2 cellular contexts compared by ENCODE assay signal in genomic region chr15:44381223-44381622, GRCh38.
TF ChIP-seq lines count a peak whose summit lies in the region.

No MANE protein-coding gene starts in this region.

TF ChIP-seq in IMR-90, 13 proteins besides CTCF, POLR2A, EP300 and RAD21:
- TF ChIP-seq, protein P1, sequence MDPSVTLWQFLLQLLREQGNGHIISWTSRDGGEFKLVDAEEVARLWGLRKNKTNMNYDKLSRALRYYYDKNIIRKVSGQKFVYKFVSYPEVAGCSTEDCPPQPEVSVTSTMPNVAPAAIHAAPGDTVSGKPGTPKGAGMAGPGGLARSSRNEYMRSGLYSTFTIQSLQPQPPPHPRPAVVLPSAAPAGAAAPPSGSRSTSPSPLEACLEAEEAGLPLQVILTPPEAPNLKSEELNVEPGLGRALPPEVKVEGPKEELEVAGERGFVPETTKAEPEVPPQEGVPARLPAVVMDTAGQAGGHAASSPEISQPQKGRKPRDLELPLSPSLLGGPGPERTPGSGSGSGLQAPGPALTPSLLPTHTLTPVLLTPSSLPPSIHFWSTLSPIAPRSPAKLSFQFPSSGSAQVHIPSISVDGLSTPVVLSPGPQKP (IDR thresholded peaks at IDR 0.05; ENCODE audit: borderline replicate concordance, low read depth, low read length): no peak
- TF ChIP-seq CEBPB (IDR thresholded peaks at IDR 0.05; ENCODE audit: low read depth, low read length): peak; percentile 79
- TF ChIP-seq RCOR1 (IDR thresholded peaks at IDR 0.05; ENCODE audit: insufficient replicate concordance, low read length): no peak
- no peak for TF ChIP-seq RFX5 (IDR thresholded peaks at IDR 0.05; ENCODE audit: low read depth, low read length)

TF ChIP-seq in WTC11, 78 proteins besides CTCF, POLR2A, EP300 and RAD21 (continued from another document):
- TF ChIP-seq, protein P2, sequence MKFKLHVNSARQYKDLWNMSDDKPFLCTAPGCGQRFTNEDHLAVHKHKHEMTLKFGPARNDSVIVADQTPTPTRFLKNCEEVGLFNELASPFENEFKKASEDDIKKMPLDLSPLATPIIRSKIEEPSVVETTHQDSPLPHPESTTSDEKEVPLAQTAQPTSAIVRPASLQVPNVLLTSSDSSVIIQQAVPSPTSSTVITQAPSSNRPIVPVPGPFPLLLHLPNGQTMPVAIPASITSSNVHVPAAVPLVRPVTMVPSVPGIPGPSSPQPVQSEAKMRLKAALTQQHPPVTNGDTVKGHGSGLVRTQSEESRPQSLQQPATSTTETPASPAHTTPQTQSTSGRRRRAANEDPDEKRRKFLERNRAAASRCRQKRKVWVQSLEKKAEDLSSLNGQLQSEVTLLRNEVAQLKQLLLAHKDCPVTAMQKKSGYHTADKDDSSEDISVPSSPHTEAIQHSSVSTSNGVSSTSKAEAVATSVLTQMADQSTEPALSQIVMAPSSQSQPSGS (CRISPR knock-in tag; IDR thresholded peaks at IDR 0.05; ENCODE audit: borderline replicate concordance, low read depth): no peak
- TF ChIP-seq NFYB (CRISPR knock-in tag; conservative IDR thresholded peaks at IDR 0.05; ENCODE audit: low read depth) (no peak), ZNF423 (CRISPR knock-in tag; IDR thresholded peaks at IDR 0.05) (no peak), ZNF121 (CRISPR knock-in tag; IDR thresholded peaks at IDR 0.05) (no peak)
- TF ChIP-seq, protein P3, sequence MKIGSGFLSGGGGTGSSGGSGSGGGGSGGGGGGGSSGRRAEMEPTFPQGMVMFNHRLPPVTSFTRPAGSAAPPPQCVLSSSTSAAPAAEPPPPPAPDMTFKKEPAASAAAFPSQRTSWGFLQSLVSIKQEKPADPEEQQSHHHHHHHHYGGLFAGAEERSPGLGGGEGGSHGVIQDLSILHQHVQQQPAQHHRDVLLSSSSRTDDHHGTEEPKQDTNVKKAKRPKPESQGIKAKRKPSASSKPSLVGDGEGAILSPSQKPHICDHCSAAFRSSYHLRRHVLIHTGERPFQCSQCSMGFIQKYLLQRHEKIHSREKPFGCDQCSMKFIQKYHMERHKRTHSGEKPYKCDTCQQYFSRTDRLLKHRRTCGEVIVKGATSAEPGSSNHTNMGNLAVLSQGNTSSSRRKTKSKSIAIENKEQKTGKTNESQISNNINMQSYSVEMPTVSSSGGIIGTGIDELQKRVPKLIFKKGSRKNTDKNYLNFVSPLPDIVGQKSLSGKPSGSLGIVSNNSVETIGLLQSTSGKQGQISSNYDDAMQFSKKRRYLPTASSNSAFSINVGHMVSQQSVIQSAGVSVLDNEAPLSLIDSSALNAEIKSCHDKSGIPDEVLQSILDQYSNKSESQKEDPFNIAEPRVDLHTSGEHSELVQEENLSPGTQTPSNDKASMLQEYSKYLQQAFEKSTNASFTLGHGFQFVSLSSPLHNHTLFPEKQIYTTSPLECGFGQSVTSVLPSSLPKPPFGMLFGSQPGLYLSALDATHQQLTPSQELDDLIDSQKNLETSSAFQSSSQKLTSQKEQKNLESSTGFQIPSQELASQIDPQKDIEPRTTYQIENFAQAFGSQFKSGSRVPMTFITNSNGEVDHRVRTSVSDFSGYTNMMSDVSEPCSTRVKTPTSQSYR (CRISPR knock-in tag; IDR thresholded peaks at IDR 0.05): no peak
- TF ChIP-seq, protein P4, sequence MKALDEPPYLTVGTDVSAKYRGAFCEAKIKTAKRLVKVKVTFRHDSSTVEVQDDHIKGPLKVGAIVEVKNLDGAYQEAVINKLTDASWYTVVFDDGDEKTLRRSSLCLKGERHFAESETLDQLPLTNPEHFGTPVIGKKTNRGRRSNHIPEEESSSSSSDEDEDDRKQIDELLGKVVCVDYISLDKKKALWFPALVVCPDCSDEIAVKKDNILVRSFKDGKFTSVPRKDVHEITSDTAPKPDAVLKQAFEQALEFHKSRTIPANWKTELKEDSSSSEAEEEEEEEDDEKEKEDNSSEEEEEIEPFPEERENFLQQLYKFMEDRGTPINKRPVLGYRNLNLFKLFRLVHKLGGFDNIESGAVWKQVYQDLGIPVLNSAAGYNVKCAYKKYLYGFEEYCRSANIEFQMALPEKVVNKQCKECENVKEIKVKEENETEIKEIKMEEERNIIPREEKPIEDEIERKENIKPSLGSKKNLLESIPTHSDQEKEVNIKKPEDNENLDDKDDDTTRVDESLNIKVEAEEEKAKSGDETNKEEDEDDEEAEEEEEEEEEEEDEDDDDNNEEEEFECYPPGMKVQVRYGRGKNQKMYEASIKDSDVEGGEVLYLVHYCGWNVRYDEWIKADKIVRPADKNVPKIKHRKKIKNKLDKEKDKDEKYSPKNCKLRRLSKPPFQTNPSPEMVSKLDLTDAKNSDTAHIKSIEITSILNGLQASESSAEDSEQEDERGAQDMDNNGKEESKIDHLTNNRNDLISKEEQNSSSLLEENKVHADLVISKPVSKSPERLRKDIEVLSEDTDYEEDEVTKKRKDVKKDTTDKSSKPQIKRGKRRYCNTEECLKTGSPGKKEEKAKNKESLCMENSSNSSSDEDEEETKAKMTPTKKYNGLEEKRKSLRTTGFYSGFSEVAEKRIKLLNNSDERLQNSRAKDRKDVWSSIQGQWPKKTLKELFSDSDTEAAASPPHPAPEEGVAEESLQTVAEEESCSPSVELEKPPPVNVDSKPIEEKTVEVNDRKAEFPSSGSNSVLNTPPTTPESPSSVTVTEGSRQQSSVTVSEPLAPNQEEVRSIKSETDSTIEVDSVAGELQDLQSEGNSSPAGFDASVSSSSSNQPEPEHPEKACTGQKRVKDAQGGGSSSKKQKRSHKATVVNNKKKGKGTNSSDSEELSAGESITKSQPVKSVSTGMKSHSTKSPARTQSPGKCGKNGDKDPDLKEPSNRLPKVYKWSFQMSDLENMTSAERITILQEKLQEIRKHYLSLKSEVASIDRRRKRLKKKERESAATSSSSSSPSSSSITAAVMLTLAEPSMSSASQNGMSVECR (CRISPR knock-in tag; IDR thresholded peaks at IDR 0.05; ENCODE audit: borderline replicate concordance): no peak
TF ChIP-seq in WTC11: peak in this region for 0.
